Comparison of ENCODE assay signal across 2 cellular contexts in genomic region chr5:10712574-10713366, GRCh38.
A peak's percentile ranks its signal among the peaks of the same experiment; 100 is the strongest.
TF ChIP-seq lines count a peak whose summit lies in the region.

No MANE protein-coding gene starts in this region.

TF ChIP-seq in liver, 16 proteins besides CTCF, POLR2A, EP300 and RAD21 (continued from another document):
- TF ChIP-seq ZBTB33 (IDR thresholded peaks at IDR 0.05) (no peak), REST (IDR thresholded peaks at IDR 0.05) (no peak), MAX (IDR thresholded peaks at IDR 0.05) (no peak), YY1 (IDR thresholded peaks at IDR 0.05) (peak; percentile 44), FOXA1 (IDR thresholded peaks at IDR 0.05) (peak; percentile 51), JUND (IDR thresholded peaks at IDR 0.05) (peak; percentile 71), GABPA (IDR thresholded peaks at IDR 0.05 in 1 of 2, conservative IDR thresholded peaks at IDR 0.05 in 1 of 2) (no peak), HNF4A (conservative IDR thresholded peaks at IDR 0.05) (peak; percentile 84 to 92), ATF3 (IDR thresholded peaks at IDR 0.05) (no peak), HNF4G (IDR thresholded peaks at IDR 0.05) (peak; percentile 83)

TF ChIP-seq in HepG2, 621 proteins besides CTCF, POLR2A, EP300 and RAD21:
- no peak for TF ChIP-seq GMEB1 (CRISPR knock-in tag; IDR thresholded peaks at IDR 0.05; ENCODE audit: borderline replicate concordance)
